In genomic region chrX:129797251-129797906, GRCh38 we compare ENCODE assay signal across 26 cellular contexts. TPM values are rescaled to one million over a fixed set of nuclear protein-coding genes. Genes with fewer than 3 reads are reported as not detected.
A peak's percentile ranks its signal among the peaks of the same experiment; 100 is the strongest.
DNase-seq lines count a peak whose midpoint lies in the region; ATAC-seq and TF ChIP-seq lines count a peak whose summit lies in the region.
"Had no signal": no experiment of that assay in that cellular context is flagged by ENCODE, and none has a peak within 500 bp of the region (broad histone marks: within the 10 kb centered on the region; RNA-seq: fewer than 3 reads in every experiment).

No MANE protein-coding gene starts in this region.

- no peaks in the 10 kb centered on the region for H3K9me3 ChIP-seq in KOPT-K1 (ENCODE audit: insufficient read depth, low read length, poor library complexity, severe bottlenecking)
- H3K9me3 ChIP-seq: adrenal gland, HAP-1, heart left ventricle had no signal

- H3K27ac ChIP-seq in KOPT-K1 (ENCODE audit: low read depth, low read length, poor library complexity, severe bottlenecking) = peak overlapping the region; percentile 41
- H3K27ac ChIP-seq: adrenal gland, C4-2B, heart left ventricle had no signal

- DNase-seq in natural killer cell (no peak), immature natural killer cell (no peak), type B pancreatic cell (ENCODE audit: extremely low spot score, unreplicated experiment) (peak; percentile 40), NCI-H345 (lab: John Stamatoyannopoulos, UW) (no peak), COLO668 (lab: John Stamatoyannopoulos, UW; ENCODE audit: unreplicated experiment) (no peak)
- DNase-seq in natural killer cell treated with Interleukin-12 subunit alpha and Interleukin-12 subunit beta and Interleukin-15 and Interleukin-18, amount 100 ng/mL, for 72 hours (ENCODE audit: low spot score) = no peak
- no peak for DNase-seq in stimulated activated CD4-positive, alpha-beta T cell treated with anti-CD3 and anti-CD28 coated beads, Interleukin-12 subunit alpha, Interleukin-12 subunit beta, amount 100 ng/mL, for 4 hours
- DNase-seq: activated gamma-delta T cell; DMS153; heart left ventricle; Kasumi-1; NCI-H1694; NCI-H2171; NCI-H524 treated with DMSO at 0.1 percent for 48 hours; retina; stimulated activated CD4-positive, alpha-beta T cell treated with anti-CD3 and anti-CD28 coated beads, Interleukin-2, amount 100 ng/mL, for 48 hours; stimulated activated naive CD4-positive, alpha-beta T cell had no signal

- H3K4me3 Mint-ChIP-seq in natural killer cell (no peak overlapping the region), immature natural killer cell (no peak overlapping the region), type B pancreatic cell (no peak overlapping the region)
- H3K4me3 Mint-ChIP-seq in natural killer cell treated with Interleukin-12 subunit alpha and Interleukin-12 subunit beta and Interleukin-15 and Interleukin-18, amount 100 ng/mL, for 72 hours = no peak overlapping the region
- H3K4me3 Mint-ChIP-seq: brain had no signal

- H3K27me3 Mint-ChIP-seq in natural killer cell (ENCODE audit: low read depth in 2 of 2) (no peaks in the 10 kb centered on the region), immature natural killer cell (ENCODE audit: low read depth in 3 of 3) (peaks cover 0 to 4% (median 3%) of the 10 kb centered on the region in 3 donors), type B pancreatic cell (no peaks in the 10 kb centered on the region)
- no peaks in the 10 kb centered on the region for H3K27me3 Mint-ChIP-seq in natural killer cell treated with Interleukin-12 subunit alpha and Interleukin-12 subunit beta and Interleukin-15 and Interleukin-18, amount 100 ng/mL, for 72 hours

- peak overlapping the region; percentile 52 to 59 for H3K27ac Mint-ChIP-seq in natural killer cell
- peak overlapping the region in 1 of 2 donors; percentile 24 for H3K27ac Mint-ChIP-seq in natural killer cell treated with Interleukin-12 subunit alpha and Interleukin-12 subunit beta and Interleukin-15 and Interleukin-18, amount 100 ng/mL, for 72 hours
- peak overlapping the region in 5 of 6 donors; percentile 55 to 81 (median 76) for H3K27ac Mint-ChIP-seq in immature natural killer cell
- H3K27ac Mint-ChIP-seq in type B pancreatic cell = no peak overlapping the region
- H3K27ac Mint-ChIP-seq: brain had no signal

- peak in 2 of 3 donors; percentile 24 to 25 for ATAC-seq in natural killer cell
- ATAC-seq in natural killer cell treated with Interleukin-12 subunit alpha and Interleukin-12 subunit beta and Interleukin-15 and Interleukin-18, amount 100 ng/mL, for 72 hours = no peak
- ATAC-seq: activated CD4-positive, CD25-positive, alpha-beta regulatory T cell treated with anti-CD3 and anti-CD28 coated beads, Interleukin-2, amount 50 U/mL, for 24 hours; heart left ventricle had no signal

- H3K36me3 ChIP-seq in KOPT-K1 (ENCODE audit: insufficient read depth, low read length) = peaks cover 62% of the 10 kb centered on the region
- H3K36me3 ChIP-seq: adrenal gland had no signal

- H3K36me3 Mint-ChIP-seq in natural killer cell = no peaks in the 10 kb centered on the region
- H3K36me3 Mint-ChIP-seq in natural killer cell treated with Interleukin-12 subunit alpha and Interleukin-12 subunit beta and Interleukin-15 and Interleukin-18, amount 100 ng/mL, for 72 hours = no peaks in the 10 kb centered on the region
- H3K36me3 Mint-ChIP-seq in immature natural killer cell = peaks cover 0 to 19% (median 4%) of the 10 kb centered on the region in 3 donors
- peaks cover 3% of the 10 kb centered on the region for H3K36me3 Mint-ChIP-seq in type B pancreatic cell

- no peak for TF ChIP-seq CTCF in natural killer cell (IDR thresholded peaks at IDR 0.05)
- TF ChIP-seq CTCF in type B pancreatic cell (conservative IDR thresholded peaks at IDR 0.05) = no peak

- H3K4me1 Mint-ChIP-seq in natural killer cell = peaks cover 22 to 26% of the 10 kb centered on the region in 2 donors
- H3K4me1 Mint-ChIP-seq in natural killer cell treated with Interleukin-12 subunit alpha and Interleukin-12 subunit beta and Interleukin-15 and Interleukin-18, amount 100 ng/mL, for 72 hours (ENCODE audit: low read depth in 2 of 2) = peaks cover 10 to 25% of the 10 kb centered on the region in 2 donors
- H3K4me1 Mint-ChIP-seq in immature natural killer cell = peaks cover 23 to 33% of the 10 kb centered on the region in 2 donors
- no peaks in the 10 kb centered on the region for H3K4me1 Mint-ChIP-seq in type B pancreatic cell (ENCODE audit: unreplicated experiment)

- intact Hi-C loops in natural killer cell (cut with micrococcal nuclease) = no loop called here

- H3K9me3 Mint-ChIP-seq in natural killer cell = no peaks in the 10 kb centered on the region
- no peaks in the 10 kb centered on the region for H3K9me3 Mint-ChIP-seq in natural killer cell treated with Interleukin-12 subunit alpha and Interleukin-12 subunit beta and Interleukin-15 and Interleukin-18, amount 100 ng/mL, for 72 hours
- H3K9me3 Mint-ChIP-seq in immature natural killer cell = no peaks in the 10 kb centered on the region
- no peaks in the 10 kb centered on the region for H3K9me3 Mint-ChIP-seq in type B pancreatic cell

RNA-seq across cellular contexts. Expression of gene SASH3, which starts 17.6 kb away (rescaled TPM):
- total RNA-seq in natural killer cell = 100 to 1,000 TPM; 356 to 403 (median 392) TPM
- 100 to 1,000 TPM; 243 to 317 TPM for total RNA-seq in natural killer cell treated with Interleukin-12 subunit alpha and Interleukin-12 subunit beta and Interleukin-15 and Interleukin-18, amount 100 ng/mL, for 72 hours
- 100 to 1,000 TPM; 254 to 569 (median 270) TPM for polyA plus RNA-seq in immature natural killer cell
- total RNA-seq in type B pancreatic cell (ENCODE audit: low replicate concordance) = not detected in 2 replicates
- total RNA-seq: epithelial cell of proximal tubule, lung microvascular endothelial cell had no signal
- polyA plus RNA-seq: AG04450 had no signal

RNA-seq across cellular contexts. Expression of gene ZDHHC9, which starts 46.3 kb away (rescaled TPM):
- total RNA-seq in natural killer cell (1 to 10 TPM; 1.0 to 3.0 (median 2.1) TPM), type B pancreatic cell (ENCODE audit: low replicate concordance) (35.3 and 56.6 TPM in 2 replicates)
- 10 to 100 TPM; 10.3 to 11.1 TPM for total RNA-seq in natural killer cell treated with Interleukin-12 subunit alpha and Interleukin-12 subunit beta and Interleukin-15 and Interleukin-18, amount 100 ng/mL, for 72 hours
- 1 to 10 TPM; 1.4 to 2.2 (median 1.6) TPM for polyA plus RNA-seq in immature natural killer cell

RNA-seq across cellular contexts. Expression of gene XPNPEP2, which starts 58.6 kb away (rescaled TPM):
- 1 to 10 TPM in 2 of 3 donors, under 1 TPM in 1; 0.96 to 2.6 (median 1.6) TPM for total RNA-seq in natural killer cell
- total RNA-seq in natural killer cell treated with Interleukin-12 subunit alpha and Interleukin-12 subunit beta and Interleukin-15 and Interleukin-18, amount 100 ng/mL, for 72 hours = under 1 TPM; 0.14 to 0.55 TPM
- polyA plus RNA-seq in immature natural killer cell = 1 to 10 TPM in 2 of 3 donors, under 1 TPM in 1; 0.60 to 2.9 (median 2.7) TPM
- total RNA-seq in type B pancreatic cell (ENCODE audit: low replicate concordance) = 1.2 and 6.8 TPM in 2 replicates
- total RNA-seq: epithelial cell of proximal tubule, lung microvascular endothelial cell had no signal

Comparison
In these comparisons a context has a peak if more than half of its experiments do, and no peak if none do; other contexts are left out.
1. ATAC-seq: peak in natural killer cell (2 of 3); none in natural killer cell treated with Interleukin-12 subunit alpha and Interleukin-12 subunit beta and Interleukin-15 and Interleukin-18, amount 100 ng/mL, for 72 hours (0 of 2).
2. RNA of gene SASH3, which starts 17.6 kb away (total RNA-seq): 356 to 403 TPM in natural killer cell and 243 to 317 TPM in natural killer cell treated with Interleukin-12 subunit alpha and Interleukin-12 subunit beta and Interleukin-15 and Interleukin-18, amount 100 ng/mL, for 72 hours; not detected in type B pancreatic cell; every median in the first group is over 100 times any median in the second.